In the genomic region with DNA sequence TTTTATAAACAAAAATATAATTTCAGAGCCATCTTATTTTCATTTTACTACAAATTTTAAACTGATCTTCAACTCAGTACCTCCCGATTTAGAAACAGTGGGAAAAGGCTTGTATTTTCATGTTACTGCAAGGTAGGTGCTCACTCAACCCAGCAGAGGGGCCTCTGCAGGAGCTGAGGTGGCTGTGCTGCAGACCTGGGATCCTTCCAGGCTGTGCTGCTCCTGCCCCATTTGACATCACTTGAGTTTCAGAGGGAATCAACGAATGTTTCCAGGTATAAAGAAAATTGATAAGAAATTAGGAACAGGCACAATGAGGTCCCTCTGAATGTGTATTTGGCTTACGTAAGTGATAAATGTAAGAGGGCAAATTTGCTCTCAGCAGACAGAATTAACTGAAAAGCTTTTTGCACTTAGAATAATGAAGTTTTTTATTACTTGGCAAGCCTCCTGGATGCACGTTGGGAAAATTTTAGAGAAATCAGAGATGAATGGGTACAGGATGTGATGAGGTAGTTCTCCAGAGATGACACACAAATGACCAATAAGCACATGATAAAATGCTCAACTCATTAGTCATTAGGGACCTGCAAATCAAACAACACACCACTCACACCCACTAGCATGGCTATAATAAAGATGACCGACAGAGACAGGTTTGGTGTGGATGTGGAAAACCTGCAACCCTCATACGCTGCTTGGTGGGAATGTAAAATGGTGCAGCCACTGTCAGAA, we compare ENCODE assay signal across 14 cellular contexts.
DNase-seq lines count a peak whose midpoint lies in the region; TF ChIP-seq lines count a peak whose summit lies in the region.
"Had no signal": no experiment of that assay in that cellular context is flagged by ENCODE, and none has a peak within 500 bp of the region (broad histone marks: within the 10 kb centered on the region; RNA-seq: fewer than 3 reads in every experiment).

No MANE protein-coding gene starts in this region.

- H3K9me3 ChIP-seq in ascending aorta, result no peaks in the 10 kb centered on the region
- H3K9me3 ChIP-seq: heart right ventricle had no signal

- no peaks in the 10 kb centered on the region for H3K9me3 Mint-ChIP-seq in mesothelial cell of epicardium
- H3K9me3 Mint-ChIP-seq: activated CD4-positive, alpha-beta T cell treated with anti-CD3 and anti-CD28 coated beads, Interleukin-2, amount 10 ng/mL, durations not matched to agents 7 days and 5 days had no signal

- no peaks in the 10 kb centered on the region for H3K4me1 ChIP-seq in ascending aorta

- TF ChIP-seq CTCF in AG04449 (IDR thresholded peaks at IDR 0.05; ENCODE audit: insufficient read depth, low read length, missing control alignments) (no peak), ascending aorta (IDR thresholded peaks at IDR 0.05) (no peak), mesothelial cell of epicardium (IDR thresholded peaks at IDR 0.05; ENCODE audit: unreplicated experiment) (no peak)

- CTCF ChIA-PET in AG04449 (lab: Yijun Ruan, JAX), result no interaction called here

- H3K27ac Mint-ChIP-seq in mesothelial cell of epicardium, result no peak overlapping the region
- H3K27ac Mint-ChIP-seq: activated CD4-positive, alpha-beta T cell treated with anti-CD3 and anti-CD28 coated beads, Interleukin-2, amount 10 ng/mL, durations not matched to agents 7 days and 5 days had no signal

- H3K27me3 Mint-ChIP-seq in mesothelial cell of epicardium (ENCODE audit: low read depth), result no peaks in the 10 kb centered on the region
- H3K27me3 Mint-ChIP-seq: activated CD4-positive, alpha-beta T cell treated with anti-CD3 and anti-CD28 coated beads, Interleukin-2, amount 10 ng/mL, durations not matched to agents 7 days and 5 days had no signal

- H3K36me3 ChIP-seq in ascending aorta, result peaks cover 48 to 81% of the 10 kb centered on the region in 2 donors

- peak; percentile 42 for DNase-seq in AG04449 (ENCODE audit: low read depth, low spot score)
- peak; percentile 79 for DNase-seq in HS-27A (ENCODE audit: low read depth)
- peak; percentile 81 for DNase-seq in amniotic epithelial cell (ENCODE audit: low read depth)
- peak; percentile 54 for DNase-seq in hepatic stellate cell (ENCODE audit: low spot score)
- no peak for DNase-seq in stimulated activated CD4-positive, alpha-beta T cell treated with anti-CD3 and anti-CD28 coated beads, Interleukin-1b, Interleukin-23, amount 100 ng/mL, for 48 hours
- no peak for DNase-seq in NCI-H1048 (lab: John Stamatoyannopoulos, UW)
- DNase-seq in ascending aorta (ENCODE audit: low spot score in 2 of 2), result no peak
- no peak for DNase-seq in mesothelial cell of epicardium (ENCODE audit: low spot score in 2 of 2, unreplicated experiment in 2 of 2)
- DNase-seq: activated CD4-positive, alpha-beta T cell treated with anti-CD3 and anti-CD28 coated beads, Interleukin-2, amount 10 ng/mL, durations not matched to agents 7 days and 5 days; heart right ventricle; NCI-H446; substantia nigra had no signal

- peaks cover 30% of the 10 kb centered on the region for H3K4me1 Mint-ChIP-seq in mesothelial cell of epicardium

- H3K27me3 ChIP-seq in ascending aorta, result no peaks in the 10 kb centered on the region
- H3K27me3 ChIP-seq: BLaER1 treated with 17β-estradiol and CSF1 and Interleukin-3, amounts not matched to agents 10 nM and 100 nM; heart right ventricle had no signal

- intact Hi-C loops in ascending aorta (cut with DNase I), result no loop called here

- peaks cover 45% of the 10 kb centered on the region for H3K36me3 Mint-ChIP-seq in mesothelial cell of epicardium

- no peak overlapping the region for H3K4me3 Mint-ChIP-seq in mesothelial cell of epicardium
- H3K4me3 Mint-ChIP-seq: activated CD4-positive, alpha-beta T cell treated with anti-CD3 and anti-CD28 coated beads, Interleukin-2, amount 10 ng/mL, durations not matched to agents 7 days and 5 days had no signal

- POLR2A ChIA-PET in AG04449 (lab: Yijun Ruan, JAX), result no interaction called here

- H3K4me3 ChIP-seq in AG04449 (ENCODE audit: low read depth, low read length), result no peak overlapping the region
- no peak overlapping the region for H3K4me3 ChIP-seq in ascending aorta
- H3K4me3 ChIP-seq: BLaER1 treated with 17β-estradiol and CSF1 and Interleukin-3, amounts not matched to agents 10 nM and 100 nM; heart right ventricle; SK-N-MC had no signal

- H3K27ac ChIP-seq in ascending aorta, result no peak overlapping the region
- H3K27ac ChIP-seq: BLaER1 treated with 17β-estradiol and CSF1 and Interleukin-3, amounts not matched to agents 10 nM and 100 nM; heart right ventricle; SK-N-MC had no signal

Comparison
In these comparisons a context has a peak if more than half of its experiments do, and no peak if none do; other contexts are left out.
1. DNase-seq: peak in AG04449 (single experiment), HS-27A (single experiment), amniotic epithelial cell (single experiment) and hepatic stellate cell (single experiment); none in stimulated activated CD4-positive, alpha-beta T cell treated with anti-CD3 and anti-CD28 coated beads, Interleukin-1b, Interleukin-23, amount 100 ng/mL, for 48 hours (single experiment), NCI-H1048 (single experiment), ascending aorta (0 of 2) and mesothelial cell of epicardium (0 of 2).